ENCODE assay signal across 1 cellular context in the genomic region with DNA sequence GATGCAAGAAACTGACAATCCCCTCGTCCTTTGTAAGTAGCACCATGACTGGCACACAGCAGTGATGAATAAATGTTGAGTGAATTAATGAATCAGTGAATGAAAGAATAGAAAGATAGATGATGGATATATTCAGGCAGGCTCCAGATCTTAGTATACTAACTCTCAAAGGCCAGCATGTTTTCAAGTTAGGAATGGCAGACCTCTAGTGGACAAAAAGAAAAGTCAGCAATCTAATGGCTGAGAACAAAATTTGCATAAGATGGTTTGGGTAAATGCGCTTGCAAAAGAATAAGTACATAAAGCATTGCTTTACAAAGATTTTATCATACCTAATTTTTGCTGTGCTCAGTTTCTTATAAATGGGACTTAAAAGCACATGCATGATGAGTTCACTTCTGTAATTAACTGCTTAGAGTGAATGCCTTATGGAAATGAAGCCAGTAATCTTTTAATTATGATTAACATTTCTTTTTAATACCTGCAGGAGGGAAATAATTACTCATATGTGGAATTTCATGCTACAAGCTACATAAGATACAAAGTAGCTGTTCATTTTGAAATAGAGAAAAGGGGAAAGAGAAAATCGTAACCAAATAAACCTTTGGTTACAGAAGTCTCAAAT.
TF ChIP-seq lines count a peak whose summit lies in the region.

No MANE protein-coding gene starts in this region.

TF ChIP-seq in K562, 482 proteins besides CTCF, POLR2A, EP300 and RAD21 (continued from another document):
- TF ChIP-seq TSHZ1 (CRISPR knock-in tag; IDR thresholded peaks at IDR 0.05), result no peak
